In the genomic region with DNA sequence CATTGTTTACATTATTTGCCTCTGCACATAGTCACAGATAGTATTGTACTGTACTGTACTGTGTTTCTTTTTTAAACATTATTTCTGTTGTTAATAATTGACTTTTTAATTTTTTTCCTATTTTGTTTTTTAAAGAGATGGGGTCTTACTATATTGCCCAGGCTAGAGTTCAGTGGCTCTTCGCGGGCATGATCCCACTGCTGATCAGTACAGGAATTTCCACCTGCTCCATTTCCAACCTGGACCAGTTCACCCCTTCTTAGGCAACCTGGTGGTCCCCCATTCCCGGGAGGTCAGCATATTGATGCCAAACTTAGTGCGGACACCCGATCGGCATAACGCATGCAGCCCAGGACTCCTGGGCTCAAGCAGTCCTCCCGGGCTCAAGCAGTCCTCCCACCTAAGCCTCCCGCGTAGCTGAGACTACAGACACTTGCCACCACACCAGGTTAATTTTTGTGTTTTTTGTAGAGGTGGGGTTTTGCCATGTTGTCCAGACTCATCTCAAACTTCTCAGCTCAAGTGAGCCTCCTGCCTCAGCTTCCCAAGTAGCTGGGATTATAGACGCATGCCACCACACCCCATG, we compare ENCODE assay signal across 26 cellular contexts. TPM values are rescaled to one million over a fixed set of nuclear protein-coding genes. Genes with fewer than 3 reads are reported as not detected.
DNase-seq lines count a peak whose midpoint lies in the region; ATAC-seq, FAIRE-seq and TF ChIP-seq lines count a peak whose summit lies in the region.
"Had no signal": no experiment of that assay in that cellular context is flagged by ENCODE, and none has a peak within 500 bp of the region (broad histone marks: within the 10 kb centered on the region; RNA-seq: fewer than 3 reads in every experiment).

No MANE protein-coding gene starts in this region.

- H2AFZ ChIP-seq in HepG2 (ENCODE audit: low read length): no peak overlapping the region

- BruUV-seq in HepG2 (replicated peaks; lab: Mats Ljungman, UMichigan): no TSS peak

- DNase-seq in HepG2 (ENCODE audit: low spot score) (no peak), right lobe of liver (no peak), RWPE2 (ENCODE audit: low spot score) (no peak), epithelial cell of prostate (ENCODE audit: low read depth, low spot score) (no peak)
- no peak for DNase-seq in activated CD8-positive, alpha-beta T cell treated with anti-CD3 and anti-CD28 coated beads for 36 hours
- DNase-seq in central memory CD4-positive, alpha-beta T cell: no peak
- DNase-seq: activated CD8-positive, alpha-beta memory T cell treated with anti-CD3 and anti-CD28 coated beads, Interleukin-2, amount 50 U/mL, for 4 hours; activated naive CD8-positive, alpha-beta T cell treated with anti-CD3 and anti-CD28 coated beads, Interleukin-2, amount 50 U/mL, for 24 hours; Calu3; cerebellar nuclear complex; DMS79; gastrocnemius medialis; GDM1; lower lobe of right lung; natural killer cell; NCI-H146; NCI-H2107; NCI-H345; nucleus accumbens; psoas muscle; stimulated activated naive CD4-positive, alpha-beta T cell treated with Interleukin-2 at 50 U/mL for 16 hours; upper lobe of right lung had no signal

- H3K4me3 Mint-ChIP-seq in activated CD8-positive, alpha-beta T cell treated with anti-CD3 and anti-CD28 coated beads for 36 hours: no peak overlapping the region
- H3K4me3 Mint-ChIP-seq: activated naive CD8-positive, alpha-beta T cell treated with anti-CD3 and anti-CD28 coated beads, Interleukin-2, amount 50 U/mL, for 24 hours; CD14-positive monocyte; natural killer cell; WTC11 had no signal

- H3K4me1 ChIP-seq in HepG2 (ENCODE audit: insufficient read depth, low read length) (peaks cover 21% of the 10 kb centered on the region), right lobe of liver (peaks cover 0 to 4% (median 0%) of the 10 kb centered on the region in 4 donors), RWPE2 (ENCODE audit: insufficient read depth, poor library complexity, severe bottlenecking) (peaks cover 43% of the 10 kb centered on the region)

- H3K9me3 ChIP-seq in HepG2 (ENCODE audit: low read length) (no peaks in the 10 kb centered on the region), right lobe of liver (no peaks in the 10 kb centered on the region), RWPE2 (ENCODE audit: severe bottlenecking) (peaks cover 7% of the 10 kb centered on the region)
- H3K9me3 ChIP-seq: gastrocnemius medialis, lower lobe of right lung, psoas muscle, upper lobe of right lung had no signal

- no peak for TF ChIP-seq CTCF in HepG2 (CRISPR knock-in tag; IDR thresholded peaks at IDR 0.05)
- TF ChIP-seq CTCF in right lobe of liver (IDR thresholded peaks at IDR 0.05): no peak
- TF ChIP-seq CTCF in RWPE2 (IDR thresholded peaks at IDR 0.05; ENCODE audit: poor library complexity, severe bottlenecking): no peak
- TF ChIP-seq CTCF in activated CD8-positive, alpha-beta T cell treated with anti-CD3 and anti-CD28 coated beads for 36 hours (IDR thresholded peaks at IDR 0.05): no peak

- no peaks in the 10 kb centered on the region for H3K27me3 ChIP-seq in HepG2 (ENCODE audit: control insufficient read depth in 1 of 2, insufficient read depth in 2 of 2, low read length in 2 of 2)
- H3K27me3 ChIP-seq in right lobe of liver: no peaks in the 10 kb centered on the region
- H3K27me3 ChIP-seq in RWPE2 (ENCODE audit: insufficient read depth, poor library complexity, severe bottlenecking): no peaks in the 10 kb centered on the region
- H3K27me3 ChIP-seq: gastrocnemius medialis, upper lobe of right lung had no signal

- H3K79me2 ChIP-seq in HepG2 (ENCODE audit: insufficient read depth, low read length): peaks cover 4% of the 10 kb centered on the region

- H3K4me3 ChIP-seq in HepG2 (replicated peaks in 1 of 3; ENCODE audit: insufficient read depth in 1 of 3, low read depth in 2 of 3, low read length in 3 of 3) (no peak overlapping the region), right lobe of liver (no peak overlapping the region), RWPE2 (ENCODE audit: severe bottlenecking) (no peak overlapping the region)
- H3K4me3 ChIP-seq: gastrocnemius medialis, lower lobe of right lung, psoas muscle, skin epidermis, upper lobe of right lung had no signal

- H3K4me1 Mint-ChIP-seq in activated CD8-positive, alpha-beta T cell treated with anti-CD3 and anti-CD28 coated beads for 36 hours (ENCODE audit: low read depth): peaks cover 46% of the 10 kb centered on the region
- H3K4me1 Mint-ChIP-seq: WTC11 had no signal

- WGBS in HepG2 (ENCODE audit: low lambda C conversion rate): 96% methylated on average over 11 of the region's 11 CpGs
- 100% methylated on average over 9 of the region's 11 CpGs for WGBS in right lobe of liver (ENCODE audit: insufficient coverage, low coverage, low lambda C conversion rate, missing lambda C conversion rate)

- no peak overlapping the region for H3K27ac Mint-ChIP-seq in activated CD8-positive, alpha-beta T cell treated with anti-CD3 and anti-CD28 coated beads for 36 hours
- H3K27ac Mint-ChIP-seq: activated naive CD8-positive, alpha-beta T cell treated with anti-CD3 and anti-CD28 coated beads, Interleukin-2, amount 50 U/mL, for 24 hours; natural killer cell; WTC11 had no signal

- in situ Hi-C loops in HepG2 (cut with HindIII; ENCODE audit: extremely low pct_ligation_motif_present, low pct_unique_long_range_greater_than_20kb): no loop called here

- H3K4me2 ChIP-seq in HepG2 (ENCODE audit: low read depth, low read length): no peak overlapping the region

- no peak overlapping the region for H3K27ac ChIP-seq in HepG2 (ENCODE audit: extremely low read length, insufficient read depth, low read length)
- no peak overlapping the region for H3K27ac ChIP-seq in right lobe of liver
- H3K27ac ChIP-seq in RWPE2 (ENCODE audit: poor library complexity, severe bottlenecking): peak overlapping the region; percentile 93
- peak overlapping the region; percentile 39 for H3K27ac ChIP-seq in epithelial cell of prostate
- H3K27ac ChIP-seq: lower lobe of right lung, psoas muscle, skin epidermis, upper lobe of right lung had no signal

- no peaks in the 10 kb centered on the region for H4K20me1 ChIP-seq in HepG2 (ENCODE audit: insufficient read depth, low read length)

- TF ChIP-seq EP300 in HepG2 (IDR thresholded peaks at IDR 0.05; ENCODE audit: low read depth in 2 of 2, low read length in 2 of 2) (no peak), HepG2 (CRISPR knock-in tag; IDR thresholded peaks at IDR 0.05; ENCODE audit: borderline replicate concordance) (no peak)

- POLR2A ChIA-PET in HepG2 (lab: Yijun Ruan, JAX): no interaction called here
- POLR2A ChIA-PET in activated CD8-positive, alpha-beta T cell treated with anti-CD3 and anti-CD28 coated beads for 36 hours (lab: Charles Lee): interaction anchor here (2.7 kb wide), 1 partner anchor 8 kb away, joined by 9 read pairs; no protein-coding TSS in a partner anchor

- H3K36me3 ChIP-seq in HepG2 (replicated peaks in 1 of 2; ENCODE audit: control insufficient read depth in 1 of 2, insufficient read depth in 2 of 2, low read length in 2 of 2) (peaks cover 12 to 19% of the 10 kb centered on the region in 2 experiments; a peak in 4 of 5 replicates), right lobe of liver (no peaks in the 10 kb centered on the region), RWPE2 (ENCODE audit: low read depth) (peaks cover 64% of the 10 kb centered on the region)
- H3K36me3 ChIP-seq: gastrocnemius medialis had no signal

- TF ChIP-seq RAD21 in HepG2 (CRISPR knock-in tag; IDR thresholded peaks at IDR 0.05): no peak

- no peak for ATAC-seq in HepG2
- no peak for ATAC-seq in right lobe of liver
- no peak for ATAC-seq in RWPE2 (ENCODE audit: low read depth)
- no peak for ATAC-seq in activated CD8-positive, alpha-beta T cell treated with anti-CD3 and anti-CD28 coated beads for 36 hours
- ATAC-seq in GM18909 (IDR thresholded peaks at IDR 0.05; ENCODE audit: poor library complexity, unreplicated experiment): no peak
- ATAC-seq: activated naive CD8-positive, alpha-beta T cell treated with anti-CD3 and anti-CD28 coated beads, Interleukin-2, amount 50 U/mL, for 24 hours; gastrocnemius medialis; lower lobe of right lung; natural killer cell; psoas muscle; upper lobe of right lung; WTC11 had no signal

- H3K9me3 Mint-ChIP-seq in activated CD8-positive, alpha-beta T cell treated with anti-CD3 and anti-CD28 coated beads for 36 hours: no peaks in the 10 kb centered on the region
- H3K9me3 Mint-ChIP-seq: activated naive CD8-positive, alpha-beta T cell treated with anti-CD3 and anti-CD28 coated beads, Interleukin-2, amount 50 U/mL, for 24 hours; CD14-positive monocyte; natural killer cell; WTC11 had no signal

- intact Hi-C loops in HepG2 (cut with micrococcal nuclease; ENCODE audit: unreplicated experiment) (no loop called here), right lobe of liver (cut with DNase I) (loop anchor here in 1 of 2 donors (10.0 kb wide), 1 partner anchor 63 kb away; no protein-coding TSS in a partner anchor)
- intact Hi-C loops in activated CD8-positive, alpha-beta T cell treated with anti-CD3 and anti-CD28 coated beads for 36 hours (cut with micrococcal nuclease): no loop called here

- CTCF ChIA-PET in HepG2 (lab: Yijun Ruan, JAX; ENCODE audit: low intra/inter-chr PET ratio, low total read pairs): no interaction called here
- CTCF ChIA-PET in activated CD8-positive, alpha-beta T cell treated with anti-CD3 and anti-CD28 coated beads for 36 hours (lab: Charles Lee): interaction anchor here (1.3 to 2.0 kb wide), 3 partner anchors 12 to 64 kb away, joined by 3 to 5 read pairs (median 5); no protein-coding TSS in a partner anchor

- H3K27me3 Mint-ChIP-seq in activated CD8-positive, alpha-beta T cell treated with anti-CD3 and anti-CD28 coated beads for 36 hours: no peaks in the 10 kb centered on the region
- H3K27me3 Mint-ChIP-seq: activated naive CD8-positive, alpha-beta T cell treated with anti-CD3 and anti-CD28 coated beads, Interleukin-2, amount 50 U/mL, for 24 hours had no signal

- TF ChIP-seq POLR2A in HepG2 (IDR thresholded peaks at IDR 0.05; ENCODE audit: insufficient read depth in 1 of 2, low read depth in 2 of 2, low read length in 2 of 2) (no peak), right lobe of liver (IDR thresholded peaks at IDR 0.05) (no peak)

- H3K9ac ChIP-seq in HepG2 (ENCODE audit: insufficient read depth, low read depth, low read length): no peak overlapping the region

- H3K36me3 Mint-ChIP-seq in activated CD8-positive, alpha-beta T cell treated with anti-CD3 and anti-CD28 coated beads for 36 hours (ENCODE audit: low read depth): peaks cover 34% of the 10 kb centered on the region
- H3K36me3 Mint-ChIP-seq: natural killer cell had no signal

- no peak for FAIRE-seq in HepG2 (lab: Jason Lieb, UNC)

RNA-seq across cellular contexts. Expression of gene PTPN1, which starts 47.5 kb away (rescaled TPM):
- total RNA-seq in HepG2 (2016; rRNA removed; fragmentation: Illumina TruSeq; extraction: Trizol) (33.3 and 37.2 TPM in 2 replicates), right lobe of liver (10 to 100 TPM in 5 of 6 experiments, 1 to 10 TPM in 1; 9.5 to 14.9 (median 12.6) TPM)
- total RNA-seq in HepG2 (2016; cell fraction: cytosol; rRNA removed; fragmentation: Illumina TruSeq; extraction: Trizol; ENCODE audit: low read depth): 4.1 and 4.3 TPM in 2 replicates
- 31.0 and 34.8 TPM in 2 replicates for total RNA-seq in HepG2 (2016; cell fraction: insoluble cytoplasmic fraction; rRNA removed; fragmentation: Illumina TruSeq; extraction: Trizol)
- total RNA-seq in HepG2 (2016; cell fraction: membrane; rRNA removed; fragmentation: Illumina TruSeq; extraction: Trizol): 16.1 and 17.5 TPM in 2 replicates
- 22.9 and 26.4 TPM in 2 replicates for total RNA-seq in HepG2 (2016; cell fraction: nucleus; rRNA removed; fragmentation: Illumina TruSeq; extraction: Trizol)
- polyA plus RNA-seq in HepG2 (2011; rRNA removed): 16.8 and 17.7 TPM in 2 replicates
- polyA plus RNA-seq in HepG2 (2011; cell fraction: cytosol; rRNA removed): 14.7 and 18.4 TPM in 2 replicates
- 21.4 and 23.7 TPM in 2 replicates for polyA plus RNA-seq in HepG2 (2011; cell fraction: nucleus; rRNA removed)
- polyA plus RNA-seq in HepG2 (2012): 20.9 and 24.3 TPM in 2 replicates
- polyA plus RNA-seq in HepG2 (2016; cell fraction: cytosol; fragmentation: Illumina TruSeq; extraction: Trizol; ENCODE audit: low read depth): 2.4 and 2.5 TPM in 2 replicates
- 33.0 and 39.3 TPM in 2 replicates for polyA plus RNA-seq in HepG2 (2016; cell fraction: insoluble cytoplasmic fraction; fragmentation: Illumina TruSeq; extraction: Trizol; ENCODE audit: low read depth)
- polyA plus RNA-seq in HepG2 (2016; cell fraction: membrane; fragmentation: Illumina TruSeq; extraction: Trizol; ENCODE audit: low read depth): 9.4 and 10.0 TPM in 2 replicates
- 31.1 and 31.8 TPM in 2 replicates for polyA plus RNA-seq in HepG2 (2016; cell fraction: nucleus; fragmentation: Illumina TruSeq; extraction: Trizol; ENCODE audit: insufficient read depth, low read depth)
- 27.4 and 30.1 TPM in 2 replicates for polyA minus RNA-seq in HepG2 (2011; rRNA and poly(A)+ RNA removed; ENCODE audit: low replicate concordance)
- 12.4 and 15.0 TPM in 2 replicates for polyA minus RNA-seq in HepG2 (2011; cell fraction: cytosol; rRNA and poly(A)+ RNA removed)
- 23.0 and 24.9 TPM in 2 replicates for polyA minus RNA-seq in HepG2 (2011; cell fraction: nucleus; rRNA and poly(A)+ RNA removed)
- 10 to 100 TPM; 65.1 to 66.6 TPM for total RNA-seq in activated CD8-positive, alpha-beta T cell treated with anti-CD3 and anti-CD28 coated beads for 36 hours

Comparison
In these comparisons a context has a peak if more than half of its experiments do, and no peak if none do; other contexts are left out.
1. H3K27ac ChIP-seq: peak in RWPE2 (single experiment) and epithelial cell of prostate (single experiment); none in HepG2 (single experiment) and right lobe of liver (0 of 3).